26 cellular contexts compared by ENCODE assay signal in the genomic region with DNA sequence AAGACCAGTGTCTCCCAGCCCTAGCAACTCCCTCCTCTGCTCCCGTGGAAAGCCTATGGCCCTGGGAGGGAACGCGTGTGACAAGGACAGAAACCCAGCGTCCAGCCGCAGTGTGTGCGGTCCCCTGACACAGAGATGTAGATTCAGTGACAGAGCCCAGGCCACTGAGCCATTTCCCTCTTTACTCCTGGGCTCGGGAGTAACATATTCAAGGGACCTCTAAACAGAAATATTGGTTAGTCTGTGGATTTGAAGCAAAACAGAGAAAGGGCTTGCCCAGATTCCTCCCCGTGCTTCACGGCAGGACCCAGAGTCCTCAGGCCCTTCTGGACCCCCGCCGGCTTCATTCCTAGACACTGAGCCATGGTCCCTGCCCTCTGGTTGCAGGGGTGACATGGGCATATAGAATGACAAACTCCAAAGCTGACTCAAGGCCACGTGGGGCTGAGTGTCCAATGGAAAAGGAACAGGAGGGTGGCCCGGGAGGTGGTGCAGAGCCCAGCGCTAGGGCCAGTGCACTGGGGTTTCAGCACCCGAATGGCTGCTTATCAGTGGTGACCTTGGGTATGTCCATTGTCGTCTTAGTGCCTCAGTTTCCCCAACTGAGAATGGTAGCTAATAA.
"Had no signal": no experiment of that assay in that cellular context is flagged by ENCODE, and none has a peak within 500 bp of the region (broad histone marks: within the 10 kb centered on the region; RNA-seq: fewer than 3 reads in every experiment).

No MANE protein-coding gene starts in this region.

- H3K27me3 ChIP-seq: dorsolateral prefrontal cortex, esophagus squamous epithelium, gastrocnemius medialis, heart right ventricle, left lung had no signal

- FAIRE-seq: colon, islet of Langerhans, keratinocyte had no signal

- DNase-seq: dermis blood vessel endothelial cell; dorsolateral prefrontal cortex; effector CD4-positive, alpha-beta T cell; effector memory CD4-positive, alpha-beta T cell; erythroblast; esophagus squamous epithelium; foreskin fibroblast; foreskin melanocyte; glutamatergic neuron; head of caudate nucleus; heart right ventricle; hippocampal formation; left cardiac atrium; left lung; left ventricle myocardium superior; lower lobe of right lung; mesenchymal stem cell; mucosa of descending colon; naive B cell had no signal

- H3K27ac ChIP-seq: coronary artery, dorsolateral prefrontal cortex, epithelial cell of prostate, esophagus squamous epithelium, heart right ventricle, left lung, lower lobe of right lung had no signal

- ATAC-seq: esophagus mucosa, heart right ventricle, left cardiac atrium, left lung, left ventricle myocardium superior, lower lobe of right lung, mucosa of descending colon had no signal

- H3K4me1 ChIP-seq: esophagus squamous epithelium had no signal

- H3K36me3 ChIP-seq: esophagus squamous epithelium, gastrocnemius medialis, heart right ventricle, left lung, lower lobe of right lung had no signal

- H3K4me3 ChIP-seq: coronary artery, dorsolateral prefrontal cortex, esophagus squamous epithelium, gastrocnemius medialis, heart right ventricle, left lung, lower lobe of right lung, mucosa of descending colon had no signal

- H3K9me3 ChIP-seq: esophagus squamous epithelium, gastrocnemius medialis, heart right ventricle, left lung, lower lobe of right lung, mucosa of descending colon had no signal
